21 cellular contexts compared by ENCODE assay signal in the genomic region with DNA sequence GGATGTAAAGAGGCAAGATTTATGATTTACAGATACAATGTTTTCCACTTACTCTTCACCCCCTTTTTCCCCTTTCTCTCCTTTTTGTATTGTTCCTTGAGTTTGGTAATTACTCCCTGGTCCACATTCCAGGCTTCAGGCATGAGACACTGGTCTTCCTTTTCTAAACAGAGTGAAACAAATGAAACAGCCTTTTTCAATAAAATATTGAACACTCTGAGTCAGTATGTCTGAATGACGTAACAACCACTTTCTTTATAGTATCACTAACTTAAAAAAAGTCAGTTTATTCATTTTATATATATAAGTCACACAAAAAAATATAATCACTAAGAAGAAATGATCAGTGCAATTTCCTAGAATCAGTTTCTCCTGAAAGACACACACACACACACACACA.
DNase-seq lines count a peak whose midpoint lies in the region; FAIRE-seq and TF ChIP-seq lines count a peak whose summit lies in the region.
"Had no signal": no experiment of that assay in that cellular context is flagged by ENCODE, and none has a peak within 500 bp of the region (broad histone marks: within the 10 kb centered on the region; RNA-seq: fewer than 3 reads in every experiment).

No MANE protein-coding gene starts in this region.

- intact Hi-C loops in Calu3 (cut with micrococcal nuclease; ENCODE audit: unreplicated experiment) = no loop called here

- no peaks in the 10 kb centered on the region for H3K27me3 Mint-ChIP-seq in Calu3 (ENCODE audit: unreplicated experiment)
- no peaks in the 10 kb centered on the region for H3K27me3 Mint-ChIP-seq in activated T-cell treated with anti-CD3 and anti-CD28 coated beads, Interleukin-2, amount 50 U/mL, for 24 hours

- no TSS peak for BruUV-seq in Calu3 (replicated peaks; lab: Mats Ljungman, UMichigan)

- H3K4me1 Mint-ChIP-seq in Calu3 (ENCODE audit: low read depth, unreplicated experiment) = peaks cover 20% of the 10 kb centered on the region
- peaks cover 8% of the 10 kb centered on the region for H3K4me1 Mint-ChIP-seq in activated T-cell treated with anti-CD3 and anti-CD28 coated beads, Interleukin-2, amount 50 U/mL, for 24 hours (ENCODE audit: low read depth)

- TF ChIP-seq CTCF in Calu3 (IDR thresholded peaks at IDR 0.05; ENCODE audit: unreplicated experiment) (no peak), astrocyte of the spinal cord (IDR thresholded peaks at IDR 0.05; ENCODE audit: low read depth, low read length) (no peak), fibroblast of the aortic adventitia (IDR thresholded peaks at IDR 0.05; ENCODE audit: insufficient read depth, low read length) (no peak)

- H3K36me3 Mint-ChIP-seq in Calu3 (ENCODE audit: insufficient read depth, unreplicated experiment) = peaks cover 5% of the 10 kb centered on the region
- peaks cover 62% of the 10 kb centered on the region for H3K36me3 Mint-ChIP-seq in activated T-cell treated with anti-CD3 and anti-CD28 coated beads, Interleukin-2, amount 50 U/mL, for 24 hours (ENCODE audit: low read depth)

- peak overlapping the region; percentile 48 for H3K27ac Mint-ChIP-seq in Calu3 (ENCODE audit: unreplicated experiment)
- H3K27ac Mint-ChIP-seq in activated T-cell treated with anti-CD3 and anti-CD28 coated beads, Interleukin-2, amount 50 U/mL, for 24 hours = no peak overlapping the region

- H3K4me3 ChIP-seq in astrocyte of the spinal cord (ENCODE audit: low read depth, low read length) (no peak overlapping the region), fibroblast of the aortic adventitia (ENCODE audit: low read depth, low read length) (no peak overlapping the region)
- H3K4me3 ChIP-seq: A549 had no signal

- H3K4me3 Mint-ChIP-seq in Calu3 (ENCODE audit: low read depth, unreplicated experiment) = no peak overlapping the region
- no peak overlapping the region for H3K4me3 Mint-ChIP-seq in activated T-cell treated with anti-CD3 and anti-CD28 coated beads, Interleukin-2, amount 50 U/mL, for 24 hours

- no peaks in the 10 kb centered on the region for H3K9me3 Mint-ChIP-seq in Calu3 (ENCODE audit: low read depth, unreplicated experiment)
- no peaks in the 10 kb centered on the region for H3K9me3 Mint-ChIP-seq in activated T-cell treated with anti-CD3 and anti-CD28 coated beads, Interleukin-2, amount 50 U/mL, for 24 hours

- FAIRE-seq in H54 (lab: Jason Lieb, UNC) = peak; percentile 30
- FAIRE-seq: A549, GM12891 had no signal

- in situ Hi-C loops in astrocyte of the spinal cord (cut with HindIII; ENCODE audit: low sequenced_read_pairs) = no loop called here

- CTCF ChIA-PET in Calu3 (lab: Charles Lee) = no interaction called here

- TF ChIP-seq POLR2A in H54 (IDR thresholded peaks at IDR 0.05; ENCODE audit: low read depth, low read length) = no peak

- DNase-seq in Calu3 (no peak), H54 (ENCODE audit: insufficient read length, low spot score) (no peak), astrocyte of the spinal cord (ENCODE audit: low read depth, low spot score) (peak; percentile 4), fibroblast of the aortic adventitia (ENCODE audit: low read depth) (peak; percentile 6), GDM1 (lab: John Stamatoyannopoulos, UW) (no peak), NCI-H345 (lab: John Stamatoyannopoulos, UW) (no peak), NCI-H446 treated with DMSO at 0.1 percent for 48 hours (lab: John Stamatoyannopoulos, UW) (no peak)
- DNase-seq in activated T-cell treated with anti-CD3 and anti-CD28 coated beads, Interleukin-2, amount 50 U/mL, for 24 hours = no peak
- DNase-seq: AML-193, DND-41, H7, MM.1S, NCI-H1105, NCI-H1694, NCI-H2081 treated with DMSO at 0.1 percent for 48 hours, NCI-H510A treated with DMSO at 0.1 percent for 48 hours, NCI-H774, Right ventricle myocardium superior, SK-N-SH had no signal

Comparison
In these comparisons a context has a peak if more than half of its experiments do, and no peak if none do; other contexts are left out.
1. DNase-seq: peak in astrocyte of the spinal cord (single experiment) and fibroblast of the aortic adventitia (single experiment); none in Calu3 (single experiment), H54 (single experiment), GDM1 (single experiment), activated T-cell treated with anti-CD3 and anti-CD28 coated beads, Interleukin-2, amount 50 U/mL, for 24 hours (single experiment), NCI-H345 (single experiment) and NCI-H446 treated with DMSO at 0.1 percent for 48 hours (single experiment).